14 cellular contexts compared by ENCODE assay signal in the genomic region with DNA sequence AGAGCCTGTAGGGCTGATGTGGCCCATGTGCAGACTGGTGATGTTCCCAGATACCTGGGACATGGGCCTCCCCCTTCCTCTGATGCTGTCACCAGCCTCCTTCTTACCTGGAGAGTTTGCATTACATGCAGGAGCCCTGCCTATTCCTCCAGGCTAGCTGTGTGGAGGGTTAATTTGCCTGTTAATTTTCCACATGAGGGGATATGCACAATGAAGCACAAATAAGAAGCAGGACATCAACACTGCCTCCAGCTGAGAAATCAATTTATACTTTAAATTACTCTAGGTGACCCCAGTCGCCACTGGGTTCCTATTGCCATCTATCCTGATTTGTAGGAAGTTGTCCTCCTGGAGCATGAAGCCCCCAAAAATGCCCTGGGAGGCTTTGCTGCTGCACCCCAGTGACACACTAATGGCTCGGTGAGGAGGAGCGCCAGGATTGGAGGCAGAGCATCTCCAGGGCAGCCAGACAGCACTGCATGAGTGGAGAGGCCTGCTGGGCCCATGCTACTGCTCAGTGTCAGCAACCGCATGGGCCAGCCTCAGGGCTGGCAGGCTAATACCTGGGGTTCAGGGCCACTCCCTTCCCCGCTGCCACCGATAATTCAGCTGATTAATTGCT.
"Had no signal": no experiment of that assay in that cellular context is flagged by ENCODE, and none has a peak within 500 bp of the region (broad histone marks: within the 10 kb centered on the region; RNA-seq: fewer than 3 reads in every experiment).

No MANE protein-coding gene starts in this region.

- H3K36me3 ChIP-seq: pancreas, thoracic aorta had no signal

- H3K27ac Mint-ChIP-seq: activated naive CD4-positive, alpha-beta T cell treated with anti-CD3 and anti-CD28 coated beads, Interleukin-2, amount 10 ng/mL, durations not matched to agents 7 days and 5 days; activated T-helper 17 cell treated with anti-CD3 and anti-CD28 coated beads, Interleukin-2, amount 50 U/mL, for 72 hours; dendritic cell treated with granulocyte-macrophage colony-stimulating factor and Interleukin-4, amounts not matched to agents 40 ng/mL and 50 ng/mL, for 4 days; effector memory CD8-positive, alpha-beta T cell; stimulated activated naive CD8-positive, alpha-beta T cell treated with anti-CD3 and anti-CD28 coated beads, Interleukin-15, amount 100 ng/mL, for 72 hours had no signal

- DNase-seq: activated CD4-positive, alpha-beta T cell treated with anti-CD3 and anti-CD28 coated beads for 4 hours; activated naive CD4-positive, alpha-beta T cell treated with anti-CD3 and anti-CD28 coated beads, Interleukin-2, amount 10 ng/mL, durations not matched to agents 7 days and 5 days; caudate nucleus; effector memory CD8-positive, alpha-beta T cell; kidney; pancreas; stimulated activated CD4-positive, alpha-beta T cell treated with anti-CD3 and anti-CD28 coated beads, Interleukin-15, amount 100 ng/mL, for 24 hours; stimulated activated CD4-positive, alpha-beta T cell treated with anti-CD3 and anti-CD28 coated beads, Interleukin-4, amount 100 ng/mL, for 24 hours; stimulated activated naive CD8-positive, alpha-beta T cell treated with anti-CD3 and anti-CD28 coated beads, Interleukin-15, amount 100 ng/mL, for 72 hours had no signal

- H3K4me3 Mint-ChIP-seq: activated naive CD4-positive, alpha-beta T cell treated with anti-CD3 and anti-CD28 coated beads, Interleukin-2, amount 10 ng/mL, durations not matched to agents 7 days and 5 days; activated T-helper 17 cell treated with anti-CD3 and anti-CD28 coated beads, Interleukin-2, amount 50 U/mL, for 72 hours; dendritic cell treated with granulocyte-macrophage colony-stimulating factor and Interleukin-4, amounts not matched to agents 40 ng/mL and 50 ng/mL, for 4 days; effector memory CD8-positive, alpha-beta T cell; neural crest cell; stimulated activated naive CD8-positive, alpha-beta T cell treated with anti-CD3 and anti-CD28 coated beads, Interleukin-15, amount 100 ng/mL, for 72 hours had no signal

- H3K27ac ChIP-seq: epithelial cell of prostate, pancreas, thoracic aorta had no signal

- H3K9me3 ChIP-seq: pancreas, thoracic aorta had no signal

- H3K4me1 Mint-ChIP-seq: activated naive CD4-positive, alpha-beta T cell treated with anti-CD3 and anti-CD28 coated beads, Interleukin-2, amount 10 ng/mL, durations not matched to agents 7 days and 5 days; activated T-helper 17 cell treated with anti-CD3 and anti-CD28 coated beads, Interleukin-2, amount 50 U/mL, for 72 hours; stimulated activated naive CD8-positive, alpha-beta T cell treated with anti-CD3 and anti-CD28 coated beads, Interleukin-15, amount 100 ng/mL, for 72 hours had no signal

- H3K4me1 ChIP-seq: pancreas had no signal

- H3K36me3 Mint-ChIP-seq: activated naive CD4-positive, alpha-beta T cell treated with anti-CD3 and anti-CD28 coated beads, Interleukin-2, amount 10 ng/mL, durations not matched to agents 7 days and 5 days had no signal

- H3K9me3 Mint-ChIP-seq: activated naive CD4-positive, alpha-beta T cell treated with anti-CD3 and anti-CD28 coated beads, Interleukin-2, amount 10 ng/mL, durations not matched to agents 7 days and 5 days; activated T-helper 17 cell treated with anti-CD3 and anti-CD28 coated beads, Interleukin-2, amount 50 U/mL, for 72 hours; dendritic cell treated with granulocyte-macrophage colony-stimulating factor and Interleukin-4, amounts not matched to agents 40 ng/mL and 50 ng/mL, for 4 days; effector memory CD8-positive, alpha-beta T cell; neural crest cell; stimulated activated naive CD8-positive, alpha-beta T cell treated with anti-CD3 and anti-CD28 coated beads, Interleukin-15, amount 100 ng/mL, for 72 hours had no signal

- H3K4me3 ChIP-seq: pancreas, thoracic aorta had no signal

- ATAC-seq: activated T-helper 17 cell treated with anti-CD3 and anti-CD28 coated beads, Interleukin-2, amount 50 U/mL, for 72 hours; effector memory CD8-positive, alpha-beta T cell; pancreas; stimulated activated naive CD8-positive, alpha-beta T cell treated with anti-CD3 and anti-CD28 coated beads, Interleukin-15, amount 100 ng/mL, for 72 hours had no signal
